Comparison of ENCODE assay signal across 8 cellular contexts in the genomic region with DNA sequence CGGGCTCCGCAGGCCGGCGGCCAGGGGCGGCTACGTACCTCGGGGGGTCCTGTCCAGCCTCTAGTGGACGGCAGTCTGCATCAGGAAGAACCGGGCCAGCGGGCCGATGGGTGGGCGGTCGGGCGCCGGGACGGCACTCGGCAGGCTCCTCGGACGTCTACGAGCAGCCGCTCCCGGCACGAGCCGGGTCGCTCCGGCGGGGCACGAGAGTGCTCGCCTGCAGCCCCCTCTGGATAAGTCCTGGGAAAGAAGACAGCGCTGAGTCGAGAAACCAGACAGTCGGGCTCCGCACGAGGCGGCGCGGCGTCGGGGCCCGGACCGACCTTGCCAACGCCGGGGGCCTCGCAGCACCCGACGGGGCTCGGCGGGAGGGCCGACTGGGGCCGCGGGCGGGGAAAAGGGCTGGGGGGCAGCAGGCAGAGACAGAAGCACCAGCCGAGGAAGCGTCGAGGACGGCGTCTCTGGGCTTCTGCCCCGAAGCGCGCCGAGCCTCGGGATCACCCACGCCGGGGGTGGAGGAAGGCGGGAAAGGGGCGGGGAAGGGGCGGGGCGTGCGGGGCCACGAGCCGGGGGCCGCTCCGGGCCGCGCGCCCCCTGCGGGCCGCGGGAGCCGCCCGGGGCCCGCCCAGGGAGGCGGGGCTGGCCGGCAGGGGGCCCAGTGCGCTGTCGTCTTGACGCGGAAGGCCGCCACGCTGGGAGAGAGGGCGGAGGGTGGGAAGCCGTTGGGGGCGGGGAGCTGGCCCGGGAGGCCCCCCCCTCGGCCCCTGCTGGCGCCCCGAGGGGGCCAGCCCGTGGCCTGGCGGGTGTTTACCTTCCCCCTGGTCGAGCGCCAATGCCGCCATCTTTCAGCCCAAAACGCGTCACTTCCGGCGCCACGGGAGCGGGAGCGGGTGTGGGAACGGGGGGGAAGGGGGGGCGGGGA. TPM values are rescaled to one million over a fixed set of nuclear protein-coding genes. Genes with fewer than 3 reads are reported as not detected.
A peak's percentile ranks its signal among the peaks of the same experiment; 100 is the strongest.
DNase-seq lines count a peak whose midpoint lies in the region; ATAC-seq and TF ChIP-seq lines count a peak whose summit lies in the region.

No MANE protein-coding gene starts in this region.

- peaks cover 21% of the 10 kb centered on the region for H3K4me1 Mint-ChIP-seq in CD14-positive monocyte

- H3K36me3 Mint-ChIP-seq in CD14-positive monocyte, result peaks cover 0 to 5% of the 10 kb centered on the region in 2 donors

- WGBS in lower leg skin, 2 donors, result 3 to 38% methylated on average over 6 to 66 of the region's 111 CpGs

- peaks cover 0 to 55% (median 0%) of the 10 kb centered on the region in 3 donors for H3K27me3 Mint-ChIP-seq in CD14-positive monocyte (ENCODE audit: low read depth in 3 of 3)

- H3K4me3 Mint-ChIP-seq in CD14-positive monocyte, result peak overlapping the region; percentile 79 to 84

- intact Hi-C loops in CD14-positive monocyte (cut with micrococcal nuclease) (loop anchor here (2.0 to 10.0 kb wide), 3 partner anchors 30 to 120 kb away; a partner anchor contains a TSS), lower leg skin (cut with DNase I; ENCODE audit: low total_unique reads) (no loop called here)

- H3K4me3 ChIP-seq in lower leg skin (ENCODE audit: low read depth, poor library complexity, severe bottlenecking), result peak overlapping the region; percentile 60

- DNase-seq in CD14-positive monocyte (ENCODE audit: low spot score) (peak; percentile 78), NCI-H526 treated with DMSO at 0.1 percent for 48 hours (lab: John Stamatoyannopoulos, UW) (peak; percentile 86), dermis blood vessel endothelial cell (peak; percentile 90), lower leg skin (ENCODE audit: low spot score in 2 of 2) (peak; percentile 75 to 96)
- peak; percentile 59 to 69 for DNase-seq in activated CD4-positive, alpha-beta T cell treated with anti-CD3 and anti-CD28 coated beads, Interleukin-2, amount 50 U/mL, for 24 hours (ENCODE audit: low read depth in 1 of 2, low spot score in 1 of 2)
- peak; percentile 78 for DNase-seq in stimulated activated CD4-positive, alpha-beta T cell treated with anti-CD3 and anti-CD28 coated beads, Interleukin-4, amount 100 ng/mL, for 24 hours

- H3K27ac Mint-ChIP-seq in CD14-positive monocyte, result peak overlapping the region in 5 of 7 donors; percentile 11 to 93 (median 83)

- TF ChIP-seq POLR2A in lower leg skin (IDR thresholded peaks at IDR 0.05), result peak in 1 of 2 donors; percentile 32

- ATAC-seq in GM19328 (IDR thresholded peaks at IDR 0.05; ENCODE audit: unreplicated experiment) (peak; percentile 87), HG03460 (IDR thresholded peaks at IDR 0.05; ENCODE audit: unreplicated experiment) (peak; percentile 88)

- TF ChIP-seq CTCF in CD14-positive monocyte (IDR thresholded peaks at IDR 0.05), result no peak
- TF ChIP-seq CTCF in lower leg skin (IDR thresholded peaks at IDR 0.05), result no peak

- peaks cover 0 to 33% (median 3%) of the 10 kb centered on the region in 7 donors for H3K9me3 Mint-ChIP-seq in CD14-positive monocyte

RNA-seq across cellular contexts. Expression of a gene that starts 1.9 kb away (rescaled TPM):
- polyA plus RNA-seq in CD14-positive monocyte, result 1 to 10 TPM; 3.2 to 3.9 TPM
- total RNA-seq in dermis blood vessel endothelial cell, result 9.4 and 10.0 TPM in 2 replicates
- total RNA-seq in lower leg skin, result 1 to 10 TPM; 4.7 to 5.5 (median 5.3) TPM

RNA-seq across cellular contexts. Expression of a gene that starts 29.7 kb away (rescaled TPM):
- 10 to 100 TPM; 87.1 to 87.2 TPM for polyA plus RNA-seq in CD14-positive monocyte
- 222 and 303 TPM in 2 replicates for total RNA-seq in dermis blood vessel endothelial cell
- 100 to 1,000 TPM in 2 of 4 donors, 10 to 100 TPM in 2; 88.6 to 106 (median 101) TPM for total RNA-seq in lower leg skin

Comparison
In these comparisons a context has a peak if more than half of its experiments do, and no peak if none do; other contexts are left out.
1. Peak in every context shown above with its lines: DNase-seq, ATAC-seq and H3K4me3 ChIP-seq.